In genomic region chr2:47270421-47270820, GRCh38 we compare ENCODE assay signal across 1 cellular context.
TF ChIP-seq lines count a peak whose summit lies in the region.

No MANE protein-coding gene starts in this region.

TF ChIP-seq in H1, 55 proteins besides CTCF, POLR2A, EP300 and RAD21:
- TF ChIP-seq BCL11A (IDR thresholded peaks at IDR 0.05; ENCODE audit: low read depth in 2 of 2, low read length in 2 of 2): no peak
- no peak for TF ChIP-seq BACH1 (IDR thresholded peaks at IDR 0.05; ENCODE audit: low read length)
- TF ChIP-seq SAP30 (IDR thresholded peaks at IDR 0.05; ENCODE audit: insufficient read depth, insufficient replicate concordance, low read length): no peak
- no peak for TF ChIP-seq SUZ12 (IDR thresholded peaks at IDR 0.05; ENCODE audit: low read length)
- no peak for TF ChIP-seq PHF8 (conservative IDR thresholded peaks at IDR 0.05; ENCODE audit: low read depth, low read length)
- no peak for TF ChIP-seq BRCA1 (IDR thresholded peaks at IDR 0.05; ENCODE audit: low read depth, low read length)
- no peak for TF ChIP-seq ATF2 (IDR thresholded peaks at IDR 0.05; ENCODE audit: low read length)
- TF ChIP-seq TAF7 (optimal IDR thresholded peaks at IDR 0.05; ENCODE audit: borderline replicate concordance, low read depth, low read length): no peak
- TF ChIP-seq SP4 (IDR thresholded peaks at IDR 0.05; ENCODE audit: low read length): no peak
- TF ChIP-seq TBP (IDR thresholded peaks at IDR 0.05; ENCODE audit: low read depth, low read length): no peak
- no peak for TF ChIP-seq NRF1 (IDR thresholded peaks at IDR 0.05; ENCODE audit: low read depth, low read length)
- no peak for TF ChIP-seq KDM4A (IDR thresholded peaks at IDR 0.05; ENCODE audit: low read depth, low read length, severe bottlenecking)
